ENCODE assay signal across 8 cellular contexts in the genomic region with DNA sequence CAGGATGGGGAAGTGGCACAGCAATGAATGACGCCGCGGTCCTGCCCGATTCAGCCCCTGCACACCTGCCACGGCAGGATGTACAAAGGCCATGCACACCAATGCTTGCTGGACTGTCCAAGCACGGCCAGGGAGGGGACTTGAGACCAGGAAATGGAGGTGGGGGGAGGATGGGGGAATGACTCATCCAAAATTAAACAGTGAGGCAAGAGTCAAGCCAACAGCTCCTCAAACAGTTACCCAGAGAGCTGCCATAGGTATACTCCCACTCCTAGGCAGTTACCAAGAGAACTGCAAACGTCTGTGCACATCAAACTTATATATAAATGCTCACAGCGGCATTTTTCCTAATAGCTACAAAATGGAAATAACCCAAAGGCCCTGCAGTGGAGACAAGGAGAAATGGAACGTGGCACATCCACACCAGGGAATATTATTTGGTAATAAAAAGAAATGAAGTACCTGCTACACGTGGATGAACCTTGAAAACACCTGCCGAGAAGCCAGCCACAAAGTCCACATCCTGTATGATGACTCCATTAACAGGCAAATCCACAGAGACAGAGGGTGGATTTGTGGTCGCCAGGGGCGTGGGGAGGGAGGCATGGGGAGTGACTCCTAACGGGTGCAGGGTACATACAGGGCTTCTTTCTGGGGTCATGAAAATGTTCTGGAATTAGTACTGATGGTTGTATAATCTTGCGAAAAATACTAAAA. TPM values are rescaled to one million over a fixed set of nuclear protein-coding genes. Genes with fewer than 3 reads are reported as not detected.
DNase-seq lines count a peak whose midpoint lies in the region; ATAC-seq, FAIRE-seq and TF ChIP-seq lines count a peak whose summit lies in the region.

No MANE protein-coding gene starts in this region.

- peaks cover 30% of the 10 kb centered on the region for H3K4me1 Mint-ChIP-seq in activated CD8-positive, alpha-beta T cell treated with anti-CD3 and anti-CD28 coated beads for 36 hours (ENCODE audit: low read depth)

- H3K9me3 Mint-ChIP-seq in activated CD8-positive, alpha-beta T cell treated with anti-CD3 and anti-CD28 coated beads for 36 hours: peaks cover 2% of the 10 kb centered on the region

- CTCF ChIA-PET in activated CD8-positive, alpha-beta T cell treated with anti-CD3 and anti-CD28 coated beads for 36 hours (lab: Charles Lee): no interaction called here

- peak overlapping the region; percentile 72 for H3K27ac Mint-ChIP-seq in activated CD8-positive, alpha-beta T cell treated with anti-CD3 and anti-CD28 coated beads for 36 hours

- FAIRE-seq in small intestine (lab: Jason Lieb, UNC) (no peak), GM19239 (lab: Jason Lieb, UNC) (no peak)

- POLR2A ChIA-PET in activated CD8-positive, alpha-beta T cell treated with anti-CD3 and anti-CD28 coated beads for 36 hours (lab: Charles Lee): interaction anchor here (0.9 to 1.6 kb wide), 2 partner anchors 9 to 51 kb away, joined by 3 to 12 read pairs; no protein-coding TSS in a partner anchor

- no peak for TF ChIP-seq CTCF in activated CD8-positive, alpha-beta T cell treated with anti-CD3 and anti-CD28 coated beads for 36 hours (IDR thresholded peaks at IDR 0.05)
- TF ChIP-seq CTCF in heart left ventricle (IDR thresholded peaks at IDR 0.05): no peak

- H3K4me3 ChIP-seq in Jurkat, Clone E6-1 (ENCODE audit: low read length): no peak overlapping the region
- H3K4me3 ChIP-seq in heart left ventricle (no peak overlapping the region), small intestine (ENCODE audit: low read depth in 1 of 2, low read length in 2 of 2) (no peak overlapping the region)

- 56 to 72% (median 67%) methylated on average over 10 to 15 of the region's 15 CpGs for WGBS in heart left ventricle, 4 donors
- 17 to 41% (median 25%) methylated on average over 15 of the region's 15 CpGs for WGBS in small intestine, 3 donors

- no peak overlapping the region for H3K4me3 Mint-ChIP-seq in activated CD8-positive, alpha-beta T cell treated with anti-CD3 and anti-CD28 coated beads for 36 hours

- intact Hi-C loops in activated CD8-positive, alpha-beta T cell treated with anti-CD3 and anti-CD28 coated beads for 36 hours (cut with micrococcal nuclease): no loop called here
- intact Hi-C loops in heart left ventricle (cut with DNase I): no loop called here

- H3K27me3 Mint-ChIP-seq in activated CD8-positive, alpha-beta T cell treated with anti-CD3 and anti-CD28 coated beads for 36 hours: no peaks in the 10 kb centered on the region

- peak; percentile 67 for ATAC-seq in activated CD8-positive, alpha-beta T cell treated with anti-CD3 and anti-CD28 coated beads for 36 hours
- peak in 3 of 4 donors; percentile 66 to 73 (median 70) for ATAC-seq in heart left ventricle
- no peak for ATAC-seq in GM19395 (IDR thresholded peaks at IDR 0.05; ENCODE audit: unreplicated experiment)

- H3K9me3 ChIP-seq in heart left ventricle (no peaks in the 10 kb centered on the region), small intestine (ENCODE audit: control insufficient read depth, low read depth) (no peaks in the 10 kb centered on the region)

- H3K36me3 Mint-ChIP-seq in activated CD8-positive, alpha-beta T cell treated with anti-CD3 and anti-CD28 coated beads for 36 hours (ENCODE audit: low read depth): peaks cover 23% of the 10 kb centered on the region

- H3K4me1 ChIP-seq in heart left ventricle (peaks cover 12 to 72% (median 48%) of the 10 kb centered on the region in 12 donors), small intestine (ENCODE audit: control insufficient read depth in 2 of 2, insufficient read depth in 1 of 2, low read depth in 1 of 2, low read length in 1 of 2) (peaks cover 3 to 17% of the 10 kb centered on the region in 2 donors)

- DNase-seq in COLO829 (ENCODE audit: low spot score) (peak; percentile 52), heart left ventricle (peak in 4 of 5 donors; percentile 63 to 75 (median 68)), small intestine (peak; percentile 83), GM19239 (ENCODE audit: insufficient read length, low spot score) (no peak)
- peak; percentile 88 for DNase-seq in Jurkat, Clone E6-1 (ENCODE audit: low read depth, low spot score)
- DNase-seq in activated CD8-positive, alpha-beta T cell treated with anti-CD3 and anti-CD28 coated beads for 36 hours: peak; percentile 62
- no peak for DNase-seq in NK-92 treated with Interleukin-12 subunit alpha and Interleukin-12 subunit beta, amount 100 ng/mL, for 24 hours (lab: John Stamatoyannopoulos, UW)

- TF ChIP-seq POLR2A in heart left ventricle (IDR thresholded peaks at IDR 0.05): no peak

- H3K27me3 ChIP-seq in heart left ventricle (no peaks in the 10 kb centered on the region), small intestine (ENCODE audit: control insufficient read depth in 2 of 2, insufficient read depth in 2 of 2, low read length in 2 of 2) (no peaks in the 10 kb centered on the region)

- peak overlapping the region in 8 of 12 donors; percentile 3 to 83 (median 66) for H3K27ac ChIP-seq in heart left ventricle
- peak overlapping the region; percentile 60 to 86 for H3K27ac ChIP-seq in small intestine (ENCODE audit: low read depth in 1 of 2, low read length in 1 of 2)

- peaks cover 0 to 33% (median 0%) of the 10 kb centered on the region in 9 donors for H3K36me3 ChIP-seq in heart left ventricle
- peaks cover 2 to 7% of the 10 kb centered on the region in 2 donors for H3K36me3 ChIP-seq in small intestine (ENCODE audit: control insufficient read depth in 2 of 2, insufficient read depth in 2 of 2, low read length in 2 of 2)

RNA-seq across cellular contexts. Expression of a gene that starts 54.1 kb away (rescaled TPM):
- 39.0 TPM for polyA plus RNA-seq in Jurkat, Clone E6-1 (2012; ENCODE audit: insufficient read depth, insufficient read length)
- 10 to 100 TPM; 27.6 TPM for total RNA-seq in activated CD8-positive, alpha-beta T cell treated with anti-CD3 and anti-CD28 coated beads for 36 hours
- total RNA-seq in heart left ventricle: 10 to 100 TPM; 13.9 to 48.0 (median 24.4) TPM
- polyA plus RNA-seq in heart left ventricle: 10 to 100 TPM; 26.1 to 36.6 TPM
- 10 to 100 TPM; 26.6 to 32.9 (median 31.1) TPM for polyA plus RNA-seq in small intestine

Comparison
In these comparisons a context has a peak if more than half of its experiments do, and no peak if none do; other contexts are left out.
1. DNase-seq: peak in COLO829 (single experiment), Jurkat, Clone E6-1 (single experiment), activated CD8-positive, alpha-beta T cell treated with anti-CD3 and anti-CD28 coated beads for 36 hours (single experiment), heart left ventricle (4 of 5) and small intestine (single experiment); none in NK-92 treated with Interleukin-12 subunit alpha and Interleukin-12 subunit beta, amount 100 ng/mL, for 24 hours (single experiment) and GM19239 (single experiment).